23 cellular contexts compared by ENCODE assay signal in the genomic region with DNA sequence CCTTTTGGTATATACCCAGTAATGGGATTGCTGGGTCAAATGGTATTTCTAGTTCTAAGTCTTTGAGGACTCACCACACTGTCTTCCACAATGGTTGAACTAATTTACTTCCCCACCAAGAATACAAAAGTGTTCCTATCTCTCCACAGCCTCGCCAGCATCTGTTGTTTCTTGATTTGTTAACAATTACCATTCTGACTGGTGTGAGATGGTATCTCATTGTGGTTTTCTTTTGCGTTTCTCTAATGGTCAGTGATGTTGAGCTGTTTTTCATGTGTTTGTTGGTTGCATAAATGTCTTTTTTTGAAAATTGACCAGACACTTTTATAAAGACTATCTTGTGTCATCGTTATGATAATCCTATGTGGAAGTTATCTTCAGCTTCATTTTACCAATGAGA. TPM values are rescaled to one million over a fixed set of nuclear protein-coding genes. Genes with fewer than 3 reads are reported as not detected.
A peak's percentile ranks its signal among the peaks of the same experiment; 100 is the strongest.
DNase-seq lines count a peak whose midpoint lies in the region; ATAC-seq and TF ChIP-seq lines count a peak whose summit lies in the region.
"Had no signal": no experiment of that assay in that cellular context is flagged by ENCODE, and none has a peak within 500 bp of the region (broad histone marks: within the 10 kb centered on the region; RNA-seq: fewer than 3 reads in every experiment).

No MANE protein-coding gene starts in this region.

- H3K36me3 ChIP-seq in SJCRH30 (no peaks in the 10 kb centered on the region), sigmoid colon (no peaks in the 10 kb centered on the region), vagina (no peaks in the 10 kb centered on the region)
- H3K36me3 ChIP-seq: gastrocnemius medialis, right atrium auricular region had no signal

- ATAC-seq in HG03439 (IDR thresholded peaks at IDR 0.05; ENCODE audit: unreplicated experiment) (no peak), HG03342 (IDR thresholded peaks at IDR 0.05; ENCODE audit: unreplicated experiment) (no peak)
- ATAC-seq: activated T-cell treated with anti-CD3 and anti-CD28 coated beads, Interleukin-2, amount 50 U/mL, for 72 hours; T-cell had no signal

- peaks cover 11% of the 10 kb centered on the region; the same call in 1 of the 2 replicates for H3K4me1 ChIP-seq in SJCRH30
- peaks cover 0 to 22% (median 14%) of the 10 kb centered on the region in 4 donors for H3K4me1 ChIP-seq in sigmoid colon
- no peaks in the 10 kb centered on the region for H3K4me1 ChIP-seq in vagina

- TF ChIP-seq CTCF in sigmoid colon (IDR thresholded peaks at IDR 0.05): no peak
- no peak for TF ChIP-seq CTCF in vagina (IDR thresholded peaks at IDR 0.05)

- H3K4me3 ChIP-seq in SJCRH30 (no peak overlapping the region), sigmoid colon (no peak overlapping the region), vagina (no peak overlapping the region)
- H3K4me3 ChIP-seq: gastrocnemius medialis, lung, right atrium auricular region had no signal

- TF ChIP-seq POLR2A in erythroblast (IDR thresholded peaks at IDR 0.05; ENCODE audit: low read length): no peak
- no peak for TF ChIP-seq POLR2A in sigmoid colon (IDR thresholded peaks at IDR 0.05)
- no peak for TF ChIP-seq POLR2A in vagina (IDR thresholded peaks at IDR 0.05)

- H3K9me3 ChIP-seq in SJCRH30 (replicated peaks) (no peaks in the 10 kb centered on the region), sigmoid colon (no peaks in the 10 kb centered on the region), vagina (no peaks in the 10 kb centered on the region)
- H3K9me3 ChIP-seq: gastrocnemius medialis, right atrium auricular region had no signal

- intact Hi-C loops in sigmoid colon (cut with DNase I) (no loop called here), vagina (cut with DNase I) (no loop called here)

- DNase-seq in EH (ENCODE audit: low read depth) (peak; percentile 35), SJCRH30 (no peak), erythroblast (lab: John Stamatoyannopoulos, UW) (peak; percentile 65 to 73), sigmoid colon (no peak), vagina (ENCODE audit: extremely low spot score in 2 of 2) (no peak)
- no peak for DNase-seq in stimulated activated CD8-positive, alpha-beta memory T cell treated with anti-CD3 and anti-CD28 coated beads, Interleukin-4, amount 100 ng/mL, for 48 hours
- DNase-seq: activated CD4-positive, alpha-beta T cell treated with anti-CD3 and anti-CD28 coated beads for 48 hours; activated naive CD4-positive, alpha-beta T cell treated with anti-CD3 and anti-CD28 coated beads, Interleukin-2, amount 10 ng/mL, durations not matched to agents 7 days and 5 days; activated T-cell treated with anti-CD3 and anti-CD28 coated beads, Interleukin-2, amount 50 U/mL, for 72 hours; CD4-positive, alpha-beta memory T cell; central memory CD4-positive, alpha-beta T cell; gastrocnemius medialis; GF-D8; kidney; NCI-H1694 treated with DMSO at 0.1 percent for 48 hours; NCI-H526 treated with DMSO at 0.1 percent for 48 hours; nucleus accumbens; SHP77; T-cell had no signal

- H3K27ac ChIP-seq in SJCRH30 (peak overlapping the region; percentile 62), sigmoid colon (peak overlapping the region in 3 of 4 donors; percentile 12 to 59 (median 56)), vagina (no peak overlapping the region)

- TF ChIP-seq EP300 in sigmoid colon (IDR thresholded peaks at IDR 0.05): no peak

- 88 to 89% methylated on average over 3 of the region's 3 CpGs for WGBS in sigmoid colon, 2 donors

- H3K27me3 ChIP-seq in SJCRH30 (no peaks in the 10 kb centered on the region), sigmoid colon (no peaks in the 10 kb centered on the region), vagina (no peaks in the 10 kb centered on the region)
- H3K27me3 ChIP-seq: gastrocnemius medialis, right atrium auricular region had no signal

RNA-seq across cellular contexts. Expression of gene ATP8B1, which starts 16.0 kb away (rescaled TPM):
- not detected in 2 replicates for total RNA-seq in SJCRH30 (2014; rRNA removed; shearing (Covaris generic))
- total RNA-seq in sigmoid colon (10 to 100 TPM in 2 of 4 donors, 1 to 10 TPM in 2; 8.1 to 18.0 (median 11.6) TPM), vagina (41.5 TPM)
- polyA plus RNA-seq in sigmoid colon: 10 to 100 TPM; 24.0 to 94.1 (median 24.3) TPM
- total RNA-seq: activated T-cell treated with anti-CD3 and anti-CD28 coated beads, Interleukin-2, amount 50 U/mL, for 72 hours; CD4-positive, alpha-beta memory T cell had no signal

Comparison
In these comparisons a context has a peak if more than half of its experiments do, and no peak if none do; other contexts are left out.
1. DNase-seq: peak in EH (single experiment) and erythroblast (2 of 2); none in SJCRH30 (0 of 2), sigmoid colon (single experiment), vagina (0 of 2) and stimulated activated CD8-positive, alpha-beta memory T cell treated with anti-CD3 and anti-CD28 coated beads, Interleukin-4, amount 100 ng/mL, for 48 hours (single experiment).